ENCODE assay signal across 31 cellular contexts in the genomic region with DNA sequence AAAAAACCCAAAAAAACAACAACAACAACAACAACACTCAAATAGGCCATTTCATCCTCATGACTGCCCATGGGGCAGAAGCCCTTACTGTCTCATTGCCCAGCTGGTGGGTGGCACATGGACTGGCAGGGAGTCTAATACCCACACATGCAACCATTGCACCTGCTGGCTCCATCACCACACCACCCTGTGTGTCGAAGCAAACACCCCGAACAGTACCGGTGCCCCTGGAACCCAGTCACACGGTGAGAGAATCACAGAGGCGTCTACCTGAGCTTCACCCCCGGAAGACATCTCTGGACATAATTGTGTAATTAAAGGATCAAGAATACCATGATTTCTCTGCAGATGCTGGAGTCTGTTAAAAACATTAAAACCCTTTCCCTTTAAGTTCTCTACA. TPM values are rescaled to one million over a fixed set of nuclear protein-coding genes. Genes with fewer than 3 reads are reported as not detected.
"Had no signal": no experiment of that assay in that cellular context is flagged by ENCODE, and none has a peak within 500 bp of the region (broad histone marks: within the 10 kb centered on the region; RNA-seq: fewer than 3 reads in every experiment).

No MANE protein-coding gene starts in this region.

- H3K36me3 Mint-ChIP-seq: activated naive CD8-positive, alpha-beta T cell had no signal

- H3K27ac ChIP-seq: ascending aorta, breast epithelium, cardiac muscle cell, colonic mucosa, epithelial cell of prostate, esophagus squamous epithelium had no signal

- DNase-seq: activated CD4-positive, alpha-beta memory T cell treated with anti-CD3 and anti-CD28 coated beads, Interleukin-2, amount 10 ng/mL, durations not matched to agents 7 days and 5 days; activated CD4-positive, alpha-beta T cell treated with anti-CD3 and anti-CD28 coated beads for 1 hour; activated CD4-positive, alpha-beta T cell treated with anti-CD3 and anti-CD28 coated beads for 4 hours; activated CD4-positive, alpha-beta T cell treated with anti-CD3 and anti-CD28 coated beads, Interleukin-2, amount 10 ng/mL, durations not matched to agents 7 days and 5 days; activated CD4-positive, alpha-beta T cell treated with anti-CD3 and anti-CD28 coated beads, Interleukin-2, amount 50 U/mL, for 4 hours; activated CD8-positive, alpha-beta memory T cell treated with anti-CD3 and anti-CD28 coated beads, Interleukin-2, amount 50 U/mL, for 48 hours; activated gamma-delta T cell; activated naive CD4-positive, alpha-beta T cell; activated naive CD4-positive, alpha-beta T cell treated with anti-CD3 and anti-CD28 coated beads, Interleukin-2, amount 50 U/mL, for 16 hours; activated T-cell treated with anti-CD3 and anti-CD28 coated beads for 4 hours; activated T-cell treated with anti-CD3 and anti-CD28 coated beads, Interleukin-2, amount 50 U/mL, for 24 hours; activated T-cell treated with anti-CD3 and anti-CD28 coated beads, Interleukin-2, amount 50 U/mL, for 72 hours; central memory CD4-positive, alpha-beta T cell; cerebellar nuclear complex; colonic mucosa; effector CD8-positive, alpha-beta T cell; esophagus squamous epithelium; T-helper 2 cell had no signal

- H3K4me1 ChIP-seq: ascending aorta, breast epithelium, colonic mucosa, esophagus squamous epithelium had no signal

- H3K27me3 ChIP-seq: ascending aorta, cardiac muscle cell, colonic mucosa had no signal

- H3K36me3 ChIP-seq: ascending aorta, breast epithelium, cardiac muscle cell, colonic mucosa, esophagus squamous epithelium had no signal

- H3K4me3 ChIP-seq: ascending aorta, breast epithelium, cardiac muscle cell, colonic mucosa, esophagus squamous epithelium had no signal

- H3K4me1 Mint-ChIP-seq: activated CD4-positive, alpha-beta T cell treated with anti-CD3 and anti-CD28 coated beads, Interleukin-2, amount 10 ng/mL, durations not matched to agents 7 days and 5 days; brain had no signal

- H3K4me3 Mint-ChIP-seq: activated CD4-positive, alpha-beta memory T cell treated with anti-CD3 and anti-CD28 coated beads, Interleukin-2, amount 10 ng/mL, durations not matched to agents 7 days and 5 days; activated CD4-positive, alpha-beta T cell treated with anti-CD3 and anti-CD28 coated beads, Interleukin-2, amount 10 ng/mL, durations not matched to agents 7 days and 5 days; activated naive CD8-positive, alpha-beta T cell; activated T-cell treated with anti-CD3 and anti-CD28 coated beads, Interleukin-2, amount 50 U/mL, for 24 hours; activated T-cell treated with anti-CD3 and anti-CD28 coated beads, Interleukin-2, amount 50 U/mL, for 72 hours; brain had no signal

- H3K27ac Mint-ChIP-seq: activated CD4-positive, alpha-beta memory T cell treated with anti-CD3 and anti-CD28 coated beads, Interleukin-2, amount 10 ng/mL, durations not matched to agents 7 days and 5 days; activated CD4-positive, alpha-beta T cell treated with anti-CD3 and anti-CD28 coated beads, Interleukin-2, amount 10 ng/mL, durations not matched to agents 7 days and 5 days; activated naive CD8-positive, alpha-beta T cell; activated T-cell treated with anti-CD3 and anti-CD28 coated beads, Interleukin-2, amount 50 U/mL, for 24 hours; activated T-cell treated with anti-CD3 and anti-CD28 coated beads, Interleukin-2, amount 50 U/mL, for 72 hours; brain had no signal

- H3K9me3 ChIP-seq: ascending aorta, colonic mucosa had no signal

- ATAC-seq: activated T-cell treated with anti-CD3 and anti-CD28 coated beads, Interleukin-2, amount 50 U/mL, for 72 hours had no signal

RNA-seq across cellular contexts. Expression of gene PAEP, which starts 6.5 kb away (rescaled TPM):
- total RNA-seq: activated CD4-positive, alpha-beta memory T cell treated with anti-CD3 and anti-CD28 coated beads, Interleukin-2, amount 10 ng/mL, durations not matched to agents 7 days and 5 days; activated CD4-positive, alpha-beta T cell treated with anti-CD3 and anti-CD28 coated beads, Interleukin-2, amount 10 ng/mL, durations not matched to agents 7 days and 5 days; activated T-cell treated with anti-CD3 and anti-CD28 coated beads, Interleukin-2, amount 50 U/mL, for 72 hours; ascending aorta; breast epithelium; cardiac muscle cell; colonic mucosa; dermis microvascular lymphatic vessel endothelial cell; endothelial cell of umbilical vein; esophagus squamous epithelium; fibroblast of lung; fibroblast of villous mesenchyme; frontal cortex; T-helper 1 cell treated with Interleukin-12 subunit alpha and Interleukin-12 subunit beta and Interleukin-4 antibody, amounts not matched to agents 30 ng/mL and 1 ng/mL, for 36 hours had no signal
- polyA plus RNA-seq: cardiac muscle cell, endothelial cell of umbilical vein, esophagus, fibroblast of lung had no signal

RNA-seq across cellular contexts. Expression of gene OBP2A, which starts 22.1 kb away (rescaled TPM):
- total RNA-seq: activated CD4-positive, alpha-beta memory T cell treated with anti-CD3 and anti-CD28 coated beads, Interleukin-2, amount 10 ng/mL, durations not matched to agents 7 days and 5 days; activated CD4-positive, alpha-beta T cell treated with anti-CD3 and anti-CD28 coated beads, Interleukin-2, amount 10 ng/mL, durations not matched to agents 7 days and 5 days; activated T-cell treated with anti-CD3 and anti-CD28 coated beads, Interleukin-2, amount 50 U/mL, for 72 hours; ascending aorta; breast epithelium; cardiac muscle cell; colonic mucosa; dermis microvascular lymphatic vessel endothelial cell; endothelial cell of umbilical vein; esophagus squamous epithelium; fibroblast of lung; fibroblast of villous mesenchyme; frontal cortex; T-helper 1 cell treated with Interleukin-12 subunit alpha and Interleukin-12 subunit beta and Interleukin-4 antibody, amounts not matched to agents 30 ng/mL and 1 ng/mL, for 36 hours had no signal
- polyA plus RNA-seq: cardiac muscle cell, endothelial cell of umbilical vein, esophagus, fibroblast of lung had no signal

RNA-seq across cellular contexts. Expression of gene LCN1, which starts 46.8 kb away (rescaled TPM):
- total RNA-seq: activated CD4-positive, alpha-beta memory T cell treated with anti-CD3 and anti-CD28 coated beads, Interleukin-2, amount 10 ng/mL, durations not matched to agents 7 days and 5 days; activated CD4-positive, alpha-beta T cell treated with anti-CD3 and anti-CD28 coated beads, Interleukin-2, amount 10 ng/mL, durations not matched to agents 7 days and 5 days; activated T-cell treated with anti-CD3 and anti-CD28 coated beads, Interleukin-2, amount 50 U/mL, for 72 hours; ascending aorta; breast epithelium; cardiac muscle cell; colonic mucosa; dermis microvascular lymphatic vessel endothelial cell; endothelial cell of umbilical vein; esophagus squamous epithelium; fibroblast of lung; fibroblast of villous mesenchyme; frontal cortex; T-helper 1 cell treated with Interleukin-12 subunit alpha and Interleukin-12 subunit beta and Interleukin-4 antibody, amounts not matched to agents 30 ng/mL and 1 ng/mL, for 36 hours had no signal
- polyA plus RNA-seq: endothelial cell of umbilical vein, esophagus, fibroblast of lung had no signal
